ENCODE assay signal across 13 cellular contexts in the genomic region with DNA sequence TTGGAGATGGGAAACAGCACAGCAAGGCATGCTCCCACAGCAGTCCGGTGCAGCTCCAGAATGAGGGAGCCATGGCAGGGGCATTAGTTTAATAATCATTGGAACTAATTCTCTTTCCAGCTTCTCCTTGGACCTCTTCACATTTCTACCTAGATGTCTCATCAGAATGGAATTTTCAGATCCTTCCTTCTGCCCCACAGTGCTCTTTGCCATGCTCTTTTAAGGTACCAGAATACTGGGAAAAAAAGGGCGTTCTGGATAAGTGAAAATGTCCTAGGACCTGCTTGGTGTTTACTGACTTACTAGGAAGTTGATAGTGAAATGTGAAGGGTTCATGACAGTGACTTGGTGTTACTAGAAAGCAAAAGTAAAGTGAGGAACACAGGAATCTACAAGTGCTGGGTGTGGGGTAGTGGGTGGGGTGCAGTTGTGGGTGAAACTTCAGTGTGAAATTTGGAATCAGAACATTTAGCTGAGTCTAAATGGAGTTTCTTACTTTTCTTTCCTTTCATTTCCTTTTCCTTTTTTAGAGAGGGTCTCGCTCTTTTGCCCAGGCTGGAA.
DNase-seq lines count a peak whose midpoint lies in the region; ATAC-seq and TF ChIP-seq lines count a peak whose summit lies in the region.
"Had no signal": no experiment of that assay in that cellular context is flagged by ENCODE, and none has a peak within 500 bp of the region (broad histone marks: within the 10 kb centered on the region; RNA-seq: fewer than 3 reads in every experiment).

No MANE protein-coding gene starts in this region.

- ATAC-seq in GM21390 (IDR thresholded peaks at IDR 0.05; ENCODE audit: unreplicated experiment) (peak; percentile 44), left colon (peak; percentile 25), gastroesophageal sphincter (no peak), HG03097 (IDR thresholded peaks at IDR 0.05; ENCODE audit: low FRiP score, unreplicated experiment) (no peak)
- ATAC-seq: heart right ventricle had no signal

- CTCF ChIA-PET in OCI-LY7 (lab: Charles Lee; ENCODE audit: unreplicated experiment): no interaction called here

- H3K9me2 ChIP-seq in OCI-LY7 (ENCODE audit: insufficient read depth, low read length): no peaks in the 10 kb centered on the region

- TF ChIP-seq POLR2A in uterus (IDR thresholded peaks at IDR 0.05) (no peak), gastroesophageal sphincter (IDR thresholded peaks at IDR 0.05) (no peak)

- peaks cover 91% of the 10 kb centered on the region for H3K79me2 ChIP-seq in OCI-LY7 (ENCODE audit: insufficient read depth, low read depth, low read length)

- TF ChIP-seq CTCF in OCI-LY7 (conservative IDR thresholded peaks at IDR 0.05; ENCODE audit: low read length): no peak
- no peak for TF ChIP-seq CTCF in uterus (IDR thresholded peaks at IDR 0.05)
- no peak for TF ChIP-seq CTCF in gastroesophageal sphincter (IDR thresholded peaks at IDR 0.05)

- DNase-seq in ELR (ENCODE audit: low read depth): peak; percentile 32
- no peak for DNase-seq in OCI-LY7 (ENCODE audit: low spot score)
- DNase-seq in left colon: no peak
- no peak for DNase-seq in SHP77 treated with DMSO at 0.1 percent for 48 hours (lab: John Stamatoyannopoulos, UW)
- DNase-seq in uterus: no peak
- DNase-seq: Calu3, heart right ventricle, NCI-H524, small intestine, T-cell had no signal

- intact Hi-C loops in OCI-LY7 (cut with micrococcal nuclease; ENCODE audit: unreplicated experiment) (no loop called here), left colon (cut with DNase I, micrococcal nuclease) (no loop called here), uterus (cut with DNase I; ENCODE audit: low total_unique reads) (no loop called here)

- WGBS in gastroesophageal sphincter (ENCODE audit: low coverage in 1 of 2), 2 donors: 94 to 95% methylated on average over 2 to 3 of the region's 3 CpGs

- no peak for TF ChIP-seq EP300 in gastroesophageal sphincter (IDR thresholded peaks at IDR 0.05)

- H3K36me3 ChIP-seq in OCI-LY7 (ENCODE audit: insufficient read depth, low read length): no peaks in the 10 kb centered on the region
- no peaks in the 10 kb centered on the region for H3K36me3 ChIP-seq in uterus
- H3K36me3 ChIP-seq in gastroesophageal sphincter: no peaks in the 10 kb centered on the region
- H3K36me3 ChIP-seq: heart right ventricle had no signal

- TSS peak; percentile 27 for BruUV-seq in OCI-LY7 (replicated peaks; lab: Mats Ljungman, UMichigan)

- no peak overlapping the region for H2AFZ ChIP-seq in OCI-LY7 (ENCODE audit: low read length)

- no peaks in the 10 kb centered on the region for H4K20me1 ChIP-seq in OCI-LY7 (ENCODE audit: insufficient read depth, low read length)

- no peak overlapping the region for H3K27ac ChIP-seq in OCI-LY7 (ENCODE audit: low read depth, low read length, poor library complexity, severe bottlenecking)
- no peak overlapping the region for H3K27ac ChIP-seq in uterus
- no peak overlapping the region for H3K27ac ChIP-seq in gastroesophageal sphincter
- H3K27ac ChIP-seq: heart right ventricle had no signal

- POLR2A ChIA-PET in OCI-LY7 (lab: Charles Lee): interaction anchor here (0.6 to 4.5 kb wide), 4 partner anchors 8 to 703 kb away, joined by 4 to 19 read pairs (median 5); no protein-coding TSS in a partner anchor

- H3K4me3 ChIP-seq in OCI-LY7 (ENCODE audit: low read depth, low read length, poor library complexity, severe bottlenecking) (no peak overlapping the region), uterus (no peak overlapping the region), gastroesophageal sphincter (no peak overlapping the region)
- H3K4me3 ChIP-seq: heart right ventricle had no signal

- peak overlapping the region; percentile 44 for H3K4me2 ChIP-seq in OCI-LY7 (ENCODE audit: low read length)

- H3K9me3 ChIP-seq in OCI-LY7 (ENCODE audit: low read length): no peaks in the 10 kb centered on the region
- H3K9me3 ChIP-seq in uterus: no peaks in the 10 kb centered on the region
- H3K9me3 ChIP-seq in gastroesophageal sphincter: no peaks in the 10 kb centered on the region
- H3K9me3 ChIP-seq: heart right ventricle had no signal

- H3K27me3 ChIP-seq in uterus (no peaks in the 10 kb centered on the region), gastroesophageal sphincter (no peaks in the 10 kb centered on the region)
- H3K27me3 ChIP-seq: heart right ventricle had no signal

- peaks cover 93% of the 10 kb centered on the region for H3K4me1 ChIP-seq in OCI-LY7 (ENCODE audit: insufficient read depth, low read length, poor library complexity, severe bottlenecking)
- H3K4me1 ChIP-seq in uterus: peaks cover 0 to 4% of the 10 kb centered on the region in 2 donors
- H3K4me1 ChIP-seq in gastroesophageal sphincter: peaks cover 2 to 63% (median 9%) of the 10 kb centered on the region in 3 donors

Comparison
In these comparisons a context has a peak if more than half of its experiments do, and no peak if none do; other contexts are left out.
1. ATAC-seq: peak in GM21390 (single experiment) and left colon (single experiment); none in gastroesophageal sphincter (single experiment) and HG03097 (single experiment).